8 cellular contexts compared by ENCODE assay signal in genomic region chr7:831596-832291, GRCh38. TPM values are rescaled to one million over a fixed set of nuclear protein-coding genes. Genes with fewer than 3 reads are reported as not detected.
DNase-seq lines count a peak whose midpoint lies in the region; ATAC-seq and TF ChIP-seq lines count a peak whose summit lies in the region.

No MANE protein-coding gene starts in this region.

- peaks cover 10% of the 10 kb centered on the region for H3K36me3 Mint-ChIP-seq in activated CD4-positive, alpha-beta T cell treated with anti-CD3 and anti-CD28 coated beads for 36 hours (ENCODE audit: low read depth)
- H3K36me3 Mint-ChIP-seq in MCF 10A (ENCODE audit: insufficient read depth, unreplicated experiment) = peaks cover 38% of the 10 kb centered on the region

- no peak for DNase-seq in activated CD4-positive, alpha-beta T cell treated with anti-CD3 and anti-CD28 coated beads for 36 hours
- no peak for DNase-seq in activated CD4-positive, alpha-beta T cell treated with anti-CD3 and anti-CD28 coated beads, Interleukin-2, amount 50 U/mL, for 1 hour
- DNase-seq in NOMO-1 treated with DMSO at 0.1 percent for 48 hours (lab: John Stamatoyannopoulos, UW; ENCODE audit: unreplicated experiment) (peak; percentile 75), MCF 10A (ENCODE audit: unreplicated experiment) (peak; percentile 93), kidney tubule cell (ENCODE audit: low spot score) (peak; percentile 93), COLO668 (lab: John Stamatoyannopoulos, UW; ENCODE audit: unreplicated experiment) (no peak)

- H3K4me1 Mint-ChIP-seq in activated CD4-positive, alpha-beta T cell treated with anti-CD3 and anti-CD28 coated beads for 36 hours = peaks cover 64% of the 10 kb centered on the region
- H3K4me1 Mint-ChIP-seq in MCF 10A (ENCODE audit: insufficient read depth, unreplicated experiment) = peaks cover 35% of the 10 kb centered on the region

- no peaks in the 10 kb centered on the region for H3K27me3 Mint-ChIP-seq in activated CD4-positive, alpha-beta T cell treated with anti-CD3 and anti-CD28 coated beads for 36 hours
- H3K27me3 Mint-ChIP-seq in MCF 10A (ENCODE audit: insufficient read depth, unreplicated experiment) = no peaks in the 10 kb centered on the region

- TSS peak; percentile 56 for BruUV-seq in MCF 10A (replicated peaks; lab: Mats Ljungman, UMichigan)

- no peak for TF ChIP-seq CTCF in MCF 10A (IDR thresholded peaks at IDR 0.05; ENCODE audit: unreplicated experiment)

- H3K27ac Mint-ChIP-seq in activated CD4-positive, alpha-beta T cell treated with anti-CD3 and anti-CD28 coated beads for 36 hours = peak overlapping the region; percentile 98
- H3K27ac Mint-ChIP-seq in MCF 10A (ENCODE audit: low read depth, unreplicated experiment) = peak overlapping the region; percentile 100

- POLR2A ChIA-PET in activated CD4-positive, alpha-beta T cell treated with anti-CD3 and anti-CD28 coated beads for 36 hours (lab: Charles Lee) = interaction anchor here (0.7 to 1.5 kb wide), 5 partner anchors 10 to 44 kb away, joined by 3 to 12 read pairs (median 3); no protein-coding TSS in a partner anchor
- POLR2A ChIA-PET in MCF 10A (lab: Yijun Ruan, JAX) = interaction anchor here (0.6 to 8.3 kb wide), 22 partner anchors 9 to 1577 kb away, joined by 3 to 185 read pairs (median 4); partner anchors contain the start of gene GET4

- ATAC-seq in activated CD4-positive, alpha-beta T cell treated with anti-CD3 and anti-CD28 coated beads for 36 hours = peak; percentile 69
- peak; percentile 52 for ATAC-seq in HG02588 (IDR thresholded peaks at IDR 0.05; ENCODE audit: unreplicated experiment)

- peak overlapping the region; percentile 47 for H3K27ac ChIP-seq in temporal lobe (ENCODE audit: low read depth, low read length)

- CTCF ChIA-PET in activated CD4-positive, alpha-beta T cell treated with anti-CD3 and anti-CD28 coated beads for 36 hours (lab: Charles Lee) = interaction anchor here (0.6 to 3.0 kb wide), 8 partner anchors 12 to 77 kb away, joined by 3 to 15 read pairs (median 4); no protein-coding TSS in a partner anchor
- CTCF ChIA-PET in MCF 10A (lab: Yijun Ruan, JAX) = interaction anchor here (0.6 to 1.2 kb wide), 5 partner anchors 15 to 256 kb away, joined by 3 to 5 read pairs (median 4); no protein-coding TSS in a partner anchor

- peak overlapping the region; percentile 63 for H3K4me3 Mint-ChIP-seq in activated CD4-positive, alpha-beta T cell treated with anti-CD3 and anti-CD28 coated beads for 36 hours
- H3K4me3 Mint-ChIP-seq in MCF 10A (ENCODE audit: unreplicated experiment) = peak overlapping the region; percentile 66

- intact Hi-C loops in activated CD4-positive, alpha-beta T cell treated with anti-CD3 and anti-CD28 coated beads for 36 hours (cut with DNase I, micrococcal nuclease) = loop anchor here (1.0 to 5.0 kb wide), 10 partner anchors 11 to 469 kb away; partner anchors contain the start of genes GET4 (in 2 of the 2) and COX19 (in 1 of the 2)
- intact Hi-C loops in MCF 10A (cut with micrococcal nuclease) = loop anchor here (1.0 kb wide), 1 partner anchor 13 kb away; no protein-coding TSS in a partner anchor

- H3K9me3 Mint-ChIP-seq in activated CD4-positive, alpha-beta T cell treated with anti-CD3 and anti-CD28 coated beads for 36 hours (ENCODE audit: low read depth) = no peaks in the 10 kb centered on the region
- H3K9me3 Mint-ChIP-seq in MCF 10A (ENCODE audit: unreplicated experiment) = no peaks in the 10 kb centered on the region

RNA-seq across cellular contexts. Expression of gene SUN1, which starts 0.5 kb away (rescaled TPM):
- total RNA-seq in activated CD4-positive, alpha-beta T cell treated with anti-CD3 and anti-CD28 coated beads for 36 hours = 10 to 100 TPM; 71.3 to 74.6 TPM
- total RNA-seq in MCF 10A (2022) = 126 and 132 TPM in 2 replicates
- 97.9 TPM for total RNA-seq in temporal lobe

RNA-seq across cellular contexts. Expression of gene GET4, which starts 44.6 kb away (rescaled TPM):
- 10 to 100 TPM; 17.7 to 29.7 TPM for total RNA-seq in activated CD4-positive, alpha-beta T cell treated with anti-CD3 and anti-CD28 coated beads for 36 hours
- total RNA-seq in MCF 10A (2022) (32.6 and 43.9 TPM in 2 replicates), temporal lobe (17.7 TPM)

Comparison
In these comparisons a context has a peak if more than half of its experiments do, and no peak if none do; other contexts are left out.
1. DNase-seq: peak in NOMO-1 treated with DMSO at 0.1 percent for 48 hours (single experiment), MCF 10A (single experiment) and kidney tubule cell (single experiment); none in activated CD4-positive, alpha-beta T cell treated with anti-CD3 and anti-CD28 coated beads for 36 hours (single experiment), activated CD4-positive, alpha-beta T cell treated with anti-CD3 and anti-CD28 coated beads, Interleukin-2, amount 50 U/mL, for 1 hour (single experiment) and COLO668 (single experiment).